8 cellular contexts compared by ENCODE assay signal in genomic region chr1:224929335-224930237, GRCh38. TPM values are rescaled to one million over a fixed set of nuclear protein-coding genes. Genes with fewer than 3 reads are reported as not detected.
A peak's percentile ranks its signal among the peaks of the same experiment; 100 is the strongest.
DNase-seq lines count a peak whose midpoint lies in the region; ATAC-seq and TF ChIP-seq lines count a peak whose summit lies in the region.

Gene DNAH14, plus strand, starts transcription at chr1:224929675. Its CDS starts 23,028 bp downstream, at chr1:224952703.

- peak within 1 kb of the TSS; percentile 57 for H3K4me3 ChIP-seq in astrocyte of the cerebellum (ENCODE audit: low read depth, low read length)

- no peak within 1 kb of the TSS for H3K27ac Mint-ChIP-seq in activated naive CD4-positive, alpha-beta T cell treated with anti-CD3 and anti-CD28 coated beads for 36 hours

- DNase-seq in activated naive CD4-positive, alpha-beta T cell treated with anti-CD3 and anti-CD28 coated beads for 36 hours = peak; percentile 10
- DNase-seq in activated naive CD4-positive, alpha-beta T cell treated with Interleukin-2 at 50 U/mL for 16 hours = no peak
- DNase-seq in HPDE6-E6E7 (ENCODE audit: extremely low spot score) (peak; percentile 71), NOMO-1 treated with DMSO at 0.1 percent for 48 hours (lab: John Stamatoyannopoulos, UW; ENCODE audit: unreplicated experiment) (peak; percentile 53), astrocyte of the cerebellum (ENCODE audit: low read depth) (peak; percentile 41), iPS DF 19.7 (ENCODE audit: low read depth, low spot score) (peak; percentile 63), retina (peak; percentile 85)

- intact Hi-C loops in activated naive CD4-positive, alpha-beta T cell treated with anti-CD3 and anti-CD28 coated beads for 36 hours (cut with micrococcal nuclease) = no loop called here

- H3K9me3 Mint-ChIP-seq in activated naive CD4-positive, alpha-beta T cell treated with anti-CD3 and anti-CD28 coated beads for 36 hours = peaks cover 22% of the 10 kb centered on the region

- peaks cover 8% of the 10 kb centered on the region for H3K36me3 Mint-ChIP-seq in activated naive CD4-positive, alpha-beta T cell treated with anti-CD3 and anti-CD28 coated beads for 36 hours (ENCODE audit: low read depth)

- CTCF ChIA-PET in activated naive CD4-positive, alpha-beta T cell treated with anti-CD3 and anti-CD28 coated beads for 36 hours (lab: Charles Lee) = no interaction called here

- no peak for TF ChIP-seq CTCF in astrocyte of the cerebellum (IDR thresholded peaks at IDR 0.05; ENCODE audit: low read depth, low read length, missing control alignments)

- no peaks in the 10 kb centered on the region for H3K4me1 Mint-ChIP-seq in activated naive CD4-positive, alpha-beta T cell treated with anti-CD3 and anti-CD28 coated beads for 36 hours (ENCODE audit: low read depth)

- peaks cover 37% of the 10 kb centered on the region for H3K27me3 Mint-ChIP-seq in activated naive CD4-positive, alpha-beta T cell treated with anti-CD3 and anti-CD28 coated beads for 36 hours (ENCODE audit: low read depth)

- no peak for ATAC-seq in GM18511 (IDR thresholded peaks at IDR 0.05; ENCODE audit: unreplicated experiment)

- H3K4me3 Mint-ChIP-seq in activated naive CD4-positive, alpha-beta T cell treated with anti-CD3 and anti-CD28 coated beads for 36 hours = peak within 1 kb of the TSS; percentile 66

- in situ Hi-C loops in astrocyte of the cerebellum (cut with HindIII; ENCODE audit: low sequenced_read_pairs) = no loop called here

RNA-seq across cellular contexts. Expression of gene DNAH14, which starts in this region (rescaled TPM):
- total RNA-seq in activated naive CD4-positive, alpha-beta T cell treated with anti-CD3 and anti-CD28 coated beads for 36 hours = under 1 TPM; 0.38 to 0.89 TPM

Comparison
In these comparisons a context has a peak if more than half of its experiments do, and no peak if none do; other contexts are left out.
1. Peak in DNase-seq in activated naive CD4-positive, alpha-beta T cell treated with anti-CD3 and anti-CD28 coated beads for 36 hours; RNA of the gene not detected or under 1 TPM.